12 cellular contexts compared by ENCODE assay signal in the genomic region with DNA sequence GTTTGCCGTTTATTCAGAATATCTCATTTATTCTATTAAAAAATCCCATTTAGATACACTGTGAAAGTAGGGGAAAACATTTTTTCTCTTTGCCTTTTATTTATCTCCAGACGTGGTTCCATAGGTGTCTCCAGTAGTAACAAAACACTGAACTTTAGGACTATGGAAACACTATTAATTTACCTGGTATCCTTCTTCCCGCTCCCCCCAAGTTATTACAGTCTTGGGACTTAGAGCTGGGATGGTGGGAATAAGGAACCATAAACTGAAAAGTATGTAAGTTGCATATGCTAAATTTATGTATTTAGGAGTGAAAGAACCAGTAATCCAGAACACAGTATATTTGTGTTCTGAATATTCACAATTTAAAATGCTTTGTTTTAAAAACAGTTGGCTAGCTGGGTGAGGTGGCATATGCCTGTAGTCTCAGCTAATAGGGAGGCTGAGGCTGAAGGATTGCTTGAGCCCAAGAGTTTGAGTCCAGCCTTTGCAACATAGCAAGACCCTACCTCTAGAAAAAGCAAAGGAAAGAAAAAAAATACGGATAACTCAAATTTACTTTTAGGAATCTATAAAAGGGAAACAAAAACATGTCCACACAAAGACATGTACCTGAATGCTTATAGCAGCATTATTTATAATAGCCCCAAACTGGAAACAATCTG. TPM values are rescaled to one million over a fixed set of nuclear protein-coding genes. Genes with fewer than 3 reads are reported as not detected.
A peak's percentile ranks its signal among the peaks of the same experiment; 100 is the strongest.
DNase-seq lines count a peak whose midpoint lies in the region; ATAC-seq and TF ChIP-seq lines count a peak whose summit lies in the region.
"Had no signal": no experiment of that assay in that cellular context is flagged by ENCODE, and none has a peak within 500 bp of the region (broad histone marks: within the 10 kb centered on the region; RNA-seq: fewer than 3 reads in every experiment).

No MANE protein-coding gene starts in this region.

- no peaks in the 10 kb centered on the region for H4K20me1 ChIP-seq in fibroblast of lung (ENCODE audit: control insufficient read depth, extremely low read depth, insufficient read depth, low read length)

- no peak for DNase-seq in CD4-positive, alpha-beta T cell
- DNase-seq in NB4 (ENCODE audit: low read depth) (no peak), fibroblast of lung (ENCODE audit: low read depth in 2 of 2) (no peak), gastrocnemius medialis (no peak), NCI-H82 (lab: John Stamatoyannopoulos, UW) (no peak), amygdala (lab: John Stamatoyannopoulos, UW) (no peak), foreskin keratinocyte (no peak)
- DNase-seq: activated CD4-positive, alpha-beta T cell treated with anti-CD3 and anti-CD28 coated beads for 4 hours; activated gamma-delta T cell treated with Interleukin-2 at 50 U/mL for 16 hours; DMS53; NCI-H2081 treated with DMSO at 0.1 percent for 48 hours had no signal

- POLR2A ChIA-PET in CD4-positive, alpha-beta T cell (lab: Charles Lee) = interaction anchor here (9.3 kb wide), 1 partner anchor 29 kb away, joined by 419 read pairs; a partner anchor contains a TSS

- in situ Hi-C loops in gastrocnemius medialis (cut with MboI; ENCODE audit: low sequenced_read_pairs in 4 of 4) = no loop called here

- peaks cover 61% of the 10 kb centered on the region for H3K4me1 Mint-ChIP-seq in CD4-positive, alpha-beta T cell (ENCODE audit: low read depth)

- TF ChIP-seq POLR2A in NB4 (IDR thresholded peaks at IDR 0.05; ENCODE audit: extremely low read depth, insufficient read length) (no peak), gastrocnemius medialis (IDR thresholded peaks at IDR 0.05) (no peak)

- peak overlapping the region; percentile 75 for H3K4me2 ChIP-seq in fibroblast of lung (ENCODE audit: extremely low read depth, insufficient read depth, low read length)

- H3K27me3 Mint-ChIP-seq in CD4-positive, alpha-beta T cell = no peaks in the 10 kb centered on the region

- no peak overlapping the region for H2AFZ ChIP-seq in fibroblast of lung (ENCODE audit: low read length)

- CTCF ChIA-PET in CD4-positive, alpha-beta T cell (lab: Charles Lee) = no interaction called here

- TF ChIP-seq CTCF in CD4-positive, alpha-beta T cell (IDR thresholded peaks at IDR 0.05) = no peak
- no peak for TF ChIP-seq CTCF in NB4 (IDR thresholded peaks at IDR 0.05; ENCODE audit: low read depth, low read length)
- no peak for TF ChIP-seq CTCF in fibroblast of lung (conservative IDR thresholded peaks at IDR 0.05 in 1 of 2, IDR thresholded peaks at IDR 0.05 in 1 of 2; ENCODE audit: low read depth in 1 of 2, low read length in 2 of 2)
- no peak for TF ChIP-seq CTCF in gastrocnemius medialis (IDR thresholded peaks at IDR 0.05 in 4 of 5, conservative IDR thresholded peaks at IDR 0.05 in 1 of 5)
- no peak for TF ChIP-seq CTCF in foreskin keratinocyte (conservative IDR thresholded peaks at IDR 0.05)

- peak overlapping the region; percentile 29 for H3K4me3 ChIP-seq in NB4 (ENCODE audit: low read depth, low read length)
- peak overlapping the region; percentile 43 to 99 (median 74) for H3K4me3 ChIP-seq in fibroblast of lung (replicated peaks in 1 of 4; ENCODE audit: control extremely low read depth in 1 of 4, insufficient read depth in 1 of 4, low read depth in 3 of 4, low read length in 4 of 4)
- H3K4me3 ChIP-seq in gastrocnemius medialis = peak overlapping the region; percentile 65 to 81 (median 70)

- no peaks in the 10 kb centered on the region for H3K27me3 ChIP-seq in CD4-positive, alpha-beta T cell (ENCODE audit: control insufficient read depth, insufficient read depth, low read length)
- H3K27me3 ChIP-seq in fibroblast of lung (ENCODE audit: control insufficient read depth, insufficient read depth, low read length) = no peaks in the 10 kb centered on the region
- H3K27me3 ChIP-seq in gastrocnemius medialis = no peaks in the 10 kb centered on the region
- H3K27me3 ChIP-seq in foreskin keratinocyte = no peaks in the 10 kb centered on the region

- H3K36me3 Mint-ChIP-seq in CD4-positive, alpha-beta T cell (ENCODE audit: low read depth) = peaks cover 8% of the 10 kb centered on the region

- intact Hi-C loops in CD4-positive, alpha-beta T cell (cut with DNase I, micrococcal nuclease) = loop anchor here in 1 of 2 experiments (5.0 to 10.0 kb wide), 4 partner anchors 41 to 1933 kb away; a partner anchor contains a TSS
- intact Hi-C loops in gastrocnemius medialis (cut with DNase I; ENCODE audit: low total_unique reads) = loop anchor here (5.0 kb wide), 1 partner anchor 39 kb away; a partner anchor contains a TSS

- no peaks in the 10 kb centered on the region for H3K9me3 Mint-ChIP-seq in CD4-positive, alpha-beta T cell

- ATAC-seq in CD4-positive, alpha-beta T cell (ENCODE audit: poor library complexity) = no peak
- ATAC-seq in gastrocnemius medialis (no peak), GM18502 (IDR thresholded peaks at IDR 0.05; ENCODE audit: poor library complexity, unreplicated experiment) (no peak), foreskin keratinocyte (no peak)

- no peak overlapping the region for H3K9ac ChIP-seq in fibroblast of lung (ENCODE audit: insufficient read depth, low read length)

- peaks cover 68% of the 10 kb centered on the region for H3K79me2 ChIP-seq in fibroblast of lung (ENCODE audit: control insufficient read depth, insufficient read depth, low read length)

- no peaks in the 10 kb centered on the region for H3K9me3 ChIP-seq in CD4-positive, alpha-beta T cell (ENCODE audit: control insufficient read depth, low read length)
- no peaks in the 10 kb centered on the region for H3K9me3 ChIP-seq in fibroblast of lung (ENCODE audit: control insufficient read depth, insufficient read depth, low read depth, low read length)
- no peaks in the 10 kb centered on the region for H3K9me3 ChIP-seq in gastrocnemius medialis

- H3K4me3 Mint-ChIP-seq in CD4-positive, alpha-beta T cell = peak overlapping the region; percentile 22

- no peak overlapping the region for H3K27ac Mint-ChIP-seq in CD4-positive, alpha-beta T cell

- H3K36me3 ChIP-seq in fibroblast of lung (ENCODE audit: control insufficient read depth, insufficient read depth, low read length) (no peaks in the 10 kb centered on the region), gastrocnemius medialis (peaks cover 0 to 1% of the 10 kb centered on the region in 2 donors)

- no peak overlapping the region for H3K27ac ChIP-seq in CD4-positive, alpha-beta T cell (ENCODE audit: low read depth, low read length)
- H3K27ac ChIP-seq in fibroblast of lung (ENCODE audit: insufficient read depth, low read length) = no peak overlapping the region
- peak overlapping the region; percentile 83 to 97 (median 91) for H3K27ac ChIP-seq in gastrocnemius medialis
- no peak overlapping the region for H3K27ac ChIP-seq in foreskin keratinocyte

- H3K4me1 ChIP-seq in fibroblast of lung (ENCODE audit: control insufficient read depth, extremely low read depth, insufficient read depth, low read length) = peaks cover 4% of the 10 kb centered on the region
- H3K4me1 ChIP-seq in gastrocnemius medialis = peaks cover 28 to 48% of the 10 kb centered on the region in 2 donors
- H3K4me1 ChIP-seq in foreskin keratinocyte = peaks cover 20% of the 10 kb centered on the region

RNA-seq across cellular contexts. Expression of a gene that starts 3.1 kb away (rescaled TPM):
- 10 to 100 TPM; 19.2 to 22.7 TPM for total RNA-seq in CD4-positive, alpha-beta T cell
- total RNA-seq in fibroblast of lung (46.5 and 52.0 TPM in 2 replicates), gastrocnemius medialis (10 to 100 TPM; 35.6 to 84.9 (median 45.3) TPM), foreskin keratinocyte (14.1 and 19.9 TPM in 2 replicates)
- polyA plus RNA-seq in fibroblast of lung (45.7 and 78.7 TPM in 2 replicates), foreskin keratinocyte (6.0 and 7.2 TPM in 2 replicates)
- polyA plus RNA-seq in fibroblast of lung (2012) = 41.1 and 78.6 TPM in 2 replicates
- 1.2 and 5.8 TPM in 2 replicates for polyA minus RNA-seq in fibroblast of lung (ENCODE audit: low replicate concordance)

RNA-seq across cellular contexts. Expression of a gene that starts 28.9 kb away (rescaled TPM):
- total RNA-seq in CD4-positive, alpha-beta T cell = 100 to 1,000 TPM; 196 to 202 TPM
- 77.3 and 99.4 TPM in 2 replicates for total RNA-seq in fibroblast of lung
- polyA plus RNA-seq in fibroblast of lung = 102 TPM in 2 replicates
- 75.3 and 81.3 TPM in 2 replicates for polyA plus RNA-seq in fibroblast of lung (2012)
- 22.8 and 61.8 TPM in 2 replicates for polyA minus RNA-seq in fibroblast of lung (ENCODE audit: low replicate concordance)
- 10 to 100 TPM; 25.6 to 64.3 (median 47.8) TPM for total RNA-seq in gastrocnemius medialis
- total RNA-seq in foreskin keratinocyte = 140 and 146 TPM in 2 replicates
- polyA plus RNA-seq in foreskin keratinocyte = 60.7 and 73.1 TPM in 2 replicates

RNA-seq across cellular contexts. Expression of a gene that starts 38.0 kb away (rescaled TPM):
- not detected for total RNA-seq in CD4-positive, alpha-beta T cell
- total RNA-seq in fibroblast of lung (0.50 and 0.77 TPM in 2 replicates), gastrocnemius medialis (1 to 10 TPM in 3 of 4 donors, under 1 TPM in 1; 0.67 to 1.5 (median 1.3) TPM), foreskin keratinocyte (0.71 TPM in 2 replicates)
- polyA plus RNA-seq in fibroblast of lung (0.35 and 0.56 TPM in 2 replicates), foreskin keratinocyte (0.32 and 0.33 TPM in 2 replicates)
- 0.30 and 0.51 TPM in 2 replicates for polyA plus RNA-seq in fibroblast of lung (2012)
- not detected in 2 replicates for polyA minus RNA-seq in fibroblast of lung (ENCODE audit: low replicate concordance)

Comparison
In these comparisons a context has a peak if more than half of its experiments do, and no peak if none do; other contexts are left out.
1. H3K27ac ChIP-seq: peak in gastrocnemius medialis (4 of 4); none in CD4-positive, alpha-beta T cell (single experiment), fibroblast of lung (single experiment) and foreskin keratinocyte (single experiment).
2. Peak in every context shown above with its lines, with median percentiles within 50 percentile points of each other: H3K4me3 ChIP-seq.